32 cellular contexts compared by ENCODE assay signal in the genomic region with DNA sequence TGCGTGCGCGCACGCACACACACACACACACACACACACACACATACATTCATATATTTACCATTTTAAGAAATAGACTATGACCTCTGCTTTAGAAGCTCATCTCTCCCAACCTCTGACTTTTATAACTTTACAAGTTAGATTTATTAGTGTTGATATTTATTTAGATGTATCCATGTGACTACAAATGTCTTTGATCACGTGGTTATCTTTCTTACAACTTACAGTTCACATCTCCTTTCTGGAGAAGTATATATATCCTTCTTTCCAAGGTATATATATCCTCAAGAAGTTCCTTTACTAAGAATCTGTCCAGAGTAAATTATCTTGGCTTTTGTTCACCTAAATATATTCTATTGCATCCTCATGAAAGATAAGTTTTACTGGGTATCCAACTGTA.
"Had no signal": no experiment of that assay in that cellular context is flagged by ENCODE, and none has a peak within 500 bp of the region (broad histone marks: within the 10 kb centered on the region; RNA-seq: fewer than 3 reads in every experiment).

No MANE protein-coding gene starts in this region.

- H3K4me1 ChIP-seq: adrenal gland, body of pancreas, breast epithelium had no signal

- DNase-seq: activated B cell treated with CpG ODN at 0.5 μM for 24 hours; activated CD4-positive, alpha-beta memory T cell treated with anti-CD3 and anti-CD28 coated beads for 36 hours; activated CD4-positive, alpha-beta T cell treated with anti-CD3 and anti-CD28 coated beads for 4 hours; activated CD4-positive, alpha-beta T cell treated with anti-CD3 and anti-CD28 coated beads, Interleukin-2, amount 10 ng/mL, durations not matched to agents 24 days and 14 days; activated CD4-positive, alpha-beta T cell treated with anti-CD3 and anti-CD28 coated beads, Interleukin-2, amount 50 U/mL, for 1 hour; activated CD4-positive, alpha-beta T cell treated with anti-CD3 and anti-CD28 coated beads, Interleukin-2, amount 50 U/mL, for 4 hours; activated CD4-positive, CD25-positive, alpha-beta regulatory T cell treated with anti-CD3 and anti-CD28 coated beads, Interleukin-2, amount 50 U/mL, for 72 hours; activated CD8-positive, alpha-beta memory T cell treated with anti-CD3 and anti-CD28 coated beads, Interleukin-2, amount 50 U/mL, for 4 hours; activated CD8-positive, alpha-beta T cell treated with anti-CD3 and anti-CD28 coated beads for 36 hours; activated effector memory CD4-positive, alpha-beta T cell treated with anti-CD3 and anti-CD28 coated beads, Interleukin-2, amount 50 U/mL, for 16 hours; activated gamma-delta T cell treated with Interleukin-2 at 50 U/mL for 16 hours; activated naive CD4-positive, alpha-beta T cell; activated naive CD4-positive, alpha-beta T cell treated with anti-CD3 and anti-CD28 coated beads for 36 hours; activated naive CD4-positive, alpha-beta T cell treated with anti-CD3 and anti-CD28 coated beads, Interleukin-2, amount 50 U/mL, for 16 hours; activated naive CD8-positive, alpha-beta T cell treated with anti-CD3 and anti-CD28 coated beads for 36 hours; activated T-cell treated with anti-CD3 and anti-CD28 coated beads for 4 hours; activated T-cell treated with anti-CD3 and anti-CD28 coated beads, Interleukin-2, amount 50 U/mL, for 1 hour; activated T-cell treated with anti-CD3 and anti-CD28 coated beads, Interleukin-2, amount 50 U/mL, for 4 hours; activated T-cell treated with anti-CD3 and anti-CD28 coated beads, Interleukin-2, amount 50 U/mL, for 72 hours; adrenal gland; amniotic stem cell; aorta; body of pancreas; brain microvascular endothelial cell; central memory CD4-positive, alpha-beta T cell; T-helper 2 cell; T-helper 9 cell had no signal

- H3K27ac ChIP-seq: adrenal gland, body of pancreas, brain microvascular endothelial cell, breast epithelium, VCaP had no signal

- H3K4me3 ChIP-seq: adrenal gland, body of pancreas, breast epithelium had no signal

- FAIRE-seq: astrocyte had no signal

- H3K36me3 ChIP-seq: adrenal gland, brain microvascular endothelial cell, breast epithelium had no signal

- H3K27me3 ChIP-seq: adrenal gland, body of pancreas, brain microvascular endothelial cell, breast epithelium had no signal

- ATAC-seq: activated CD8-positive, alpha-beta T cell treated with anti-CD3 and anti-CD28 coated beads for 36 hours; activated naive CD4-positive, alpha-beta T cell treated with anti-CD3 and anti-CD28 coated beads, Interleukin-2, amount 50 U/mL, for 72 hours; activated T-cell treated with anti-CD3 and anti-CD28 coated beads, Interleukin-2, amount 50 U/mL, for 4 hours; activated T-cell treated with anti-CD3 and anti-CD28 coated beads, Interleukin-2, amount 50 U/mL, for 72 hours; activated T-helper 17 cell treated with anti-CD3 and anti-CD28 coated beads, Interleukin-2, amount 50 U/mL, for 72 hours; body of pancreas had no signal

- H3K9me3 ChIP-seq: adrenal gland, body of pancreas, breast epithelium had no signal
